ENCODE assay signal across 9 cellular contexts in the genomic region with DNA sequence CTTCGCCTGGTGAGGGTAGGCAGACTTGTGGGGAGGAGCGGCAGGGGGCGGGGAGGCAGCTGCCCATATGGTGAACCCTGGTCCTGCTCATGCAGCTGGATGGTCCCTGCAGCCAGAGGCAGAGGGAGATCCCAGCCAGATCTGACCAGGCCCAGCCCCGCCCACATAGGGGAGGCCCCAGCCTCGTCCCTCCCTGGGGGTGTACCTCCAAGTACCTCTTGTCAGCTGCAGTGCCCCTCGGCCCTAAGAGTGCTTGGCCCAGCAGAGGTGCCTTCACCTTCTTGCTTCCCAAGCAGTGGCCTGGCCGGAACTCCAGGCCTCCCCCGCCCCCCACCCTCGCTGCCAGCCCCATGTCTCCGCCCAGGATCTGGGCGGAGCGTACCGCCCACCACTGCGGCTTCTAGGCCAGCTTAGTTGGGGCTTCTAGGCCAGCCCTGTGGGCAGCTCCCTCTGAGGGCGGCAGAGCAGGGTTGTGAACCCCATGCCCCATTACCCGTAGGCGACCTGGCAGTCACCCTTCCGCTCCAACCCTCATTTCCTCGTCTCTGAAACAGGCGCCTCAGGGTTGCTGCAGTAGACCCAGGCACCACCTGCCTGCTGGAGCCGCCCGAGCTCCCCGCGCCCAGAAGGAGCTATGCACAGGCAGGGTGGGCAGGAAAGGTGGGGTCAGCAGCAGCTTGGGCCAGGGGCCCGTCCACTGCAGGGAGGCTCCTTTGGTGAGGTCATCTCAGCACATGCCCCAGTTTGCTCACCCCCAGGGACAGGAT. TPM values are rescaled to one million over a fixed set of nuclear protein-coding genes. Genes with fewer than 3 reads are reported as not detected.
DNase-seq lines count a peak whose midpoint lies in the region; ATAC-seq and TF ChIP-seq lines count a peak whose summit lies in the region.
"Had no signal": no experiment of that assay in that cellular context is flagged by ENCODE, and none has a peak within 500 bp of the region (broad histone marks: within the 10 kb centered on the region; RNA-seq: fewer than 3 reads in every experiment).

A gene with protein sequence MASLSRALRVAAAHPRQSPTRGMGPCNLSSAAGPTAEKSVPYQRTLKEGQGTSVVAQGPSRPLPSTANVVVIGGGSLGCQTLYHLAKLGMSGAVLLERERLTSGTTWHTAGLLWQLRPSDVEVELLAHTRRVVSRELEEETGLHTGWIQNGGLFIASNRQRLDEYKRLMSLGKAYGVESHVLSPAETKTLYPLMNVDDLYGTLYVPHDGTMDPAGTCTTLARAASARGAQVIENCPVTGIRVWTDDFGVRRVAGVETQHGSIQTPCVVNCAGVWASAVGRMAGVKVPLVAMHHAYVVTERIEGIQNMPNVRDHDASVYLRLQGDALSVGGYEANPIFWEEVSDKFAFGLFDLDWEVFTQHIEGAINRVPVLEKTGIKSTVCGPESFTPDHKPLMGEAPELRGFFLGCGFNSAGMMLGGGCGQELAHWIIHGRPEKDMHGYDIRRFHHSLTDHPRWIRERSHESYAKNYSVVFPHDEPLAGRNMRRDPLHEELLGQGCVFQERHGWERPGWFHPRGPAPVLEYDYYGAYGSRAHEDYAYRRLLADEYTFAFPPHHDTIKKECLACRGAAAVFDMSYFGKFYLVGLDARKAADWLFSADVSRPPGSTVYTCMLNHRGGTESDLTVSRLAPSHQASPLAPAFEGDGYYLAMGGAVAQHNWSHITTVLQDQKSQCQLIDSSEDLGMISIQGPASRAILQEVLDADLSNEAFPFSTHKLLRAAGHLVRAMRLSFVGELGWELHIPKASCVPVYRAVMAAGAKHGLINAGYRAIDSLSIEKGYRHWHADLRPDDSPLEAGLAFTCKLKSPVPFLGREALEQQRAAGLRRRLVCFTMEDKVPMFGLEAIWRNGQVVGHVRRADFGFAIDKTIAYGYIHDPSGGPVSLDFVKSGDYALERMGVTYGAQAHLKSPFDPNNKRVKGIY (minus strand): TSS at position 314 of the 767 bp plus-strand sequence. CDS start 4,179 bp downstream, outside the sequence.

- 7% methylated on average over 25 of the region's 25 CpGs for WGBS in liver

- intact Hi-C loops in CD4-positive, alpha-beta memory T cell (cut with micrococcal nuclease): no loop called here

- peak within 1 kb of the TSS in 1 of 7 donors; percentile 53 for H3K27ac Mint-ChIP-seq in CD4-positive, alpha-beta memory T cell
- H3K27ac Mint-ChIP-seq in T-helper 2 cell treated with Interferon-gamma antibody and Interleukin-4, amounts not matched to agents 5 μg/mL and 100 μg/mL, for 36 hours: no peak within 1 kb of the TSS

- CTCF ChIA-PET in CD4-positive, alpha-beta memory T cell (lab: Charles Lee; ENCODE audit: partially characterized antibody): interaction anchor here (0.9 to 2.4 kb wide), 4 partner anchors 8 to 44 kb away, joined by 3 to 10 read pairs (median 4); no protein-coding TSS in a partner anchor

- H3K4me1 ChIP-seq in CD4-positive, alpha-beta memory T cell (ENCODE audit: insufficient read depth, low read length): peaks cover 15% of the 10 kb centered on the region
- peaks cover 22 to 91% (median 65%) of the 10 kb centered on the region in 4 donors for H3K4me1 ChIP-seq in liver (ENCODE audit: control insufficient read depth in 4 of 4, insufficient read depth in 4 of 4, low read length in 3 of 4)

- TF ChIP-seq CTCF in choroid plexus epithelial cell (conservative IDR thresholded peaks at IDR 0.05; ENCODE audit: low read depth, low read length): no peak
- TF ChIP-seq CTCF in liver (IDR thresholded peaks at IDR 0.05; ENCODE audit: low read depth, low read length, missing input control): no peak

- no peaks in the 10 kb centered on the region for H3K36me3 Mint-ChIP-seq in CD4-positive, alpha-beta memory T cell
- H3K36me3 Mint-ChIP-seq in T-helper 2 cell treated with Interferon-gamma antibody and Interleukin-4, amounts not matched to agents 5 μg/mL and 100 μg/mL, for 36 hours (ENCODE audit: low read depth): no peaks in the 10 kb centered on the region

- no peak within 1 kb of the TSS for H3K27ac ChIP-seq in CD4-positive, alpha-beta memory T cell (ENCODE audit: low read depth, low read length)
- peak within 1 kb of the TSS; percentile 83 to 96 for H3K27ac ChIP-seq in liver (ENCODE audit: low read depth in 1 of 2, low read length in 2 of 2)

- peak within 1 kb of the TSS in 7 of 8 donors; percentile 31 to 59 (median 44) for H3K4me3 Mint-ChIP-seq in CD4-positive, alpha-beta memory T cell
- peak within 1 kb of the TSS; percentile 12 for H3K4me3 Mint-ChIP-seq in T-helper 2 cell treated with Interferon-gamma antibody and Interleukin-4, amounts not matched to agents 5 μg/mL and 100 μg/mL, for 36 hours

- no peaks in the 10 kb centered on the region for H3K36me3 ChIP-seq in CD4-positive, alpha-beta memory T cell (ENCODE audit: insufficient read depth, low read length)
- H3K36me3 ChIP-seq in liver (ENCODE audit: control insufficient read depth in 4 of 4, insufficient read depth in 3 of 4, low read depth in 1 of 4, low read length in 3 of 4): peaks cover 0 to 6% (median under 1%) of the 10 kb centered on the region in 4 donors

- H3K4me1 Mint-ChIP-seq in CD4-positive, alpha-beta memory T cell: peaks cover 0 to 13% (median 4%) of the 10 kb centered on the region in 4 donors
- H3K4me1 Mint-ChIP-seq in T-helper 2 cell treated with Interferon-gamma antibody and Interleukin-4, amounts not matched to agents 5 μg/mL and 100 μg/mL, for 36 hours (ENCODE audit: low read depth): no peaks in the 10 kb centered on the region

- POLR2A ChIA-PET in CD4-positive, alpha-beta memory T cell (lab: Charles Lee; ENCODE audit: partially characterized antibody): interaction anchor here (0.6 to 1.5 kb wide), 3 partner anchors 11 to 332 kb away, joined by 3 read pairs; no protein-coding TSS in a partner anchor

- peak within 1 kb of the TSS; percentile 76 to 88 for H3K9ac ChIP-seq in liver (ENCODE audit: low read depth in 1 of 2, low read length in 2 of 2)

- no peaks in the 10 kb centered on the region for H3K9me3 ChIP-seq in CD4-positive, alpha-beta memory T cell (ENCODE audit: control insufficient read depth in 1 of 2, low read length in 2 of 2)
- H3K9me3 ChIP-seq in liver (ENCODE audit: control insufficient read depth in 4 of 4, low read length in 3 of 4): no peaks in the 10 kb centered on the region

- H3K9me3 Mint-ChIP-seq in CD4-positive, alpha-beta memory T cell: no peaks in the 10 kb centered on the region
- H3K9me3 Mint-ChIP-seq in T-helper 2 cell treated with Interferon-gamma antibody and Interleukin-4, amounts not matched to agents 5 μg/mL and 100 μg/mL, for 36 hours: peaks cover 3% of the 10 kb centered on the region

- H3K4me3 ChIP-seq in CD4-positive, alpha-beta memory T cell (ENCODE audit: low read length in 2 of 2): peak within 1 kb of the TSS in 1 of 2 donors; percentile 27
- H3K4me3 ChIP-seq in choroid plexus epithelial cell (ENCODE audit: low read depth, low read length) (peak within 1 kb of the TSS; percentile 58), liver (ENCODE audit: low read depth in 1 of 3, low read length in 3 of 3) (peak within 1 kb of the TSS; percentile 51 to 81 (median 80))

- H3K27me3 Mint-ChIP-seq in CD4-positive, alpha-beta memory T cell: peaks cover 0 to 3% of the 10 kb centered on the region in 2 donors
- H3K27me3 Mint-ChIP-seq in T-helper 2 cell treated with Interferon-gamma antibody and Interleukin-4, amounts not matched to agents 5 μg/mL and 100 μg/mL, for 36 hours (ENCODE audit: low read depth): no peaks in the 10 kb centered on the region

- peak in 2 of 5 donors; percentile 9 to 11 for DNase-seq in CD4-positive, alpha-beta memory T cell
- DNase-seq in HK-2 (ENCODE audit: unreplicated experiment): peak; percentile 54
- peak; percentile 53 for DNase-seq in T-helper 2 cell treated with Interferon-gamma antibody and Interleukin-4, amounts not matched to agents 5 μg/mL and 100 μg/mL, for 36 hours (ENCODE audit: low spot score)
- DNase-seq in choroid plexus epithelial cell (ENCODE audit: low read depth): peak; percentile 57
- peak in 2 of 3 donors; percentile 8 to 29 for DNase-seq in stimulated activated CD4-positive, alpha-beta T cell treated with anti-CD3 and anti-CD28 coated beads, TNF-alpha, amount 100 ng/mL, for 48 hours (ENCODE audit: low read depth in 3 of 3)

- no peak for ATAC-seq in HG03432 (IDR thresholded peaks at IDR 0.05; ENCODE audit: unreplicated experiment)
- no peak for ATAC-seq in GM21515 (IDR thresholded peaks at IDR 0.05; ENCODE audit: unreplicated experiment)

- TF ChIP-seq RAD21 in liver (IDR thresholded peaks at IDR 0.05): peak; percentile 34 to 59

- no peaks in the 10 kb centered on the region for H3K27me3 ChIP-seq in CD4-positive, alpha-beta memory T cell (ENCODE audit: insufficient read depth, low read length)
- H3K27me3 ChIP-seq in liver (ENCODE audit: control insufficient read depth in 4 of 4, insufficient read depth in 4 of 4, low read length in 3 of 4): no peaks in the 10 kb centered on the region

TF ChIP-seq in liver, 16 proteins besides CTCF, POLR2A, EP300 and RAD21 (continues in another document):
- TF ChIP-seq FOXA2 (IDR thresholded peaks at IDR 0.05) (no peak), FOXA1 (IDR thresholded peaks at IDR 0.05) (no peak), GABPA (IDR thresholded peaks at IDR 0.05 in 1 of 2, conservative IDR thresholded peaks at IDR 0.05 in 1 of 2) (peak in 1 of 2 donors; percentile 50), SP1 (IDR thresholded peaks at IDR 0.05) (peak; percentile 81), RXRA (IDR thresholded peaks at IDR 0.05) (peak; percentile 79 to 88), TAF1 (conservative IDR thresholded peaks at IDR 0.05) (peak; percentile 81)
- TF ChIP-seq, protein P1, sequence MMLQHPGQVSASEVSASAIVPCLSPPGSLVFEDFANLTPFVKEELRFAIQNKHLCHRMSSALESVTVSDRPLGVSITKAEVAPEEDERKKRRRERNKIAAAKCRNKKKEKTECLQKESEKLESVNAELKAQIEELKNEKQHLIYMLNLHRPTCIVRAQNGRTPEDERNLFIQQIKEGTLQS (IDR thresholded peaks at IDR 0.05): no peak

RNA-seq across cellular contexts. Expression of the gene that starts here (rescaled TPM):
- total RNA-seq in CD4-positive, alpha-beta memory T cell: 10 to 100 TPM; 18.6 to 19.3 TPM
- polyA plus RNA-seq in CD4-positive, alpha-beta memory T cell: 1 to 10 TPM; 2.5 to 4.1 TPM
- 100 to 1,000 TPM in 1 of 2 donors, 10 to 100 TPM in 1; 53.7 to 291 TPM for total RNA-seq in liver
- 10 to 100 TPM; 57.1 to 69.7 TPM for polyA plus RNA-seq in liver
- polyA plus RNA-seq: neural cell had no signal

Comparison
In these comparisons a context has a peak if more than half of its experiments do, and no peak if none do; other contexts are left out.
1. RNA of the gene that starts here (polyA plus RNA-seq): 57.1 to 69.7 TPM in liver; 2.5 to 4.1 TPM in CD4-positive, alpha-beta memory T cell; every median in the first group is over 10 times any median in the second.